In genomic region chr1:223859037-223859436, GRCh38 we compare ENCODE assay signal across 31 cellular contexts.
"Had no signal": no experiment of that assay in that cellular context is flagged by ENCODE, and none has a peak within 500 bp of the region (broad histone marks: within the 10 kb centered on the region; RNA-seq: fewer than 3 reads in every experiment).

No MANE protein-coding gene starts in this region.

- DNase-seq: activated CD4-positive, alpha-beta memory T cell treated with anti-CD3 and anti-CD28 coated beads, Interleukin-2, amount 10 ng/mL, durations not matched to agents 7 days and 5 days; activated CD4-positive, alpha-beta T cell treated with anti-CD3 and anti-CD28 coated beads for 1 hour; activated CD4-positive, alpha-beta T cell treated with anti-CD3 and anti-CD28 coated beads for 36 hours; activated CD4-positive, alpha-beta T cell treated with anti-CD3 and anti-CD28 coated beads for 48 hours; activated CD4-positive, alpha-beta T cell treated with anti-CD3 and anti-CD28 coated beads, Interleukin-2, amount 10 ng/mL, durations not matched to agents 7 days and 5 days; activated CD4-positive, alpha-beta T cell treated with anti-CD3 and anti-CD28 coated beads, Interleukin-2, amount 50 U/mL, for 48 hours; activated CD4-positive, CD25-positive, alpha-beta regulatory T cell; activated CD8-positive, alpha-beta memory T cell treated with anti-CD3 and anti-CD28 coated beads for 24 hours; activated CD8-positive, alpha-beta memory T cell treated with anti-CD3 and anti-CD28 coated beads, Interleukin-2, amount 10 ng/mL, durations not matched to agents 7 days and 5 days; activated CD8-positive, alpha-beta memory T cell treated with anti-CD3 and anti-CD28 coated beads, Interleukin-2, amount 50 U/mL, for 48 hours; activated CD8-positive, alpha-beta T cell treated with anti-CD3 and anti-CD28 coated beads, Interleukin-2, amount 10 ng/mL, durations not matched to agents 7 days and 5 days; activated effector memory CD4-positive, alpha-beta T cell treated with Interleukin-2 at 50 U/mL for 16 hours; activated gamma-delta T cell; activated naive CD4-positive, alpha-beta T cell treated with anti-CD3 and anti-CD28 coated beads, Interleukin-2, amount 10 ng/mL, durations not matched to agents 7 days and 5 days; activated naive CD4-positive, alpha-beta T cell treated with Interleukin-2 at 50 U/mL for 16 hours; activated naive CD8-positive, alpha-beta T cell treated with anti-CD3 and anti-CD28 coated beads, Interleukin-2, amount 10 ng/mL, durations not matched to agents 7 days and 5 days; activated naive CD8-positive, alpha-beta T cell treated with anti-CD3 and anti-CD28 coated beads, Interleukin-2, amount 50 U/mL, for 24 hours; activated T-cell treated with anti-CD3 and anti-CD28 coated beads, Interleukin-2, amount 50 U/mL, for 24 hours; activated T-cell treated with anti-CD3 and anti-CD28 coated beads, Interleukin-2, amount 50 U/mL, for 48 hours; amygdala; anterior cingulate cortex; caudate nucleus; cerebellar nuclear complex; T-cell; T-helper 17 cell; T-helper 9 cell; WERI-Rb-1 had no signal

- ATAC-seq: activated CD4-positive, alpha-beta T cell treated with anti-CD3 and anti-CD28 coated beads for 36 hours; activated CD4-positive, CD25-positive, alpha-beta regulatory T cell treated with anti-CD3 and anti-CD28 coated beads, Interleukin-2, amount 50 U/mL, for 24 hours; activated CD8-positive, alpha-beta memory T cell treated with anti-CD3 and anti-CD28 coated beads, Interleukin-2, amount 10 ng/mL, durations not matched to agents 7 days and 5 days; activated CD8-positive, alpha-beta T cell treated with anti-CD3 and anti-CD28 coated beads, Interleukin-2, amount 10 ng/mL, durations not matched to agents 7 days and 5 days; activated naive CD8-positive, alpha-beta T cell treated with anti-CD3 and anti-CD28 coated beads, Interleukin-2, amount 50 U/mL, for 24 hours; T-cell; T-helper 17 cell; WTC11 had no signal

- H3K27ac ChIP-seq: ascending aorta, cardiac muscle cell, WERI-Rb-1 had no signal
